27 cellular contexts compared by ENCODE assay signal in the genomic region with DNA sequence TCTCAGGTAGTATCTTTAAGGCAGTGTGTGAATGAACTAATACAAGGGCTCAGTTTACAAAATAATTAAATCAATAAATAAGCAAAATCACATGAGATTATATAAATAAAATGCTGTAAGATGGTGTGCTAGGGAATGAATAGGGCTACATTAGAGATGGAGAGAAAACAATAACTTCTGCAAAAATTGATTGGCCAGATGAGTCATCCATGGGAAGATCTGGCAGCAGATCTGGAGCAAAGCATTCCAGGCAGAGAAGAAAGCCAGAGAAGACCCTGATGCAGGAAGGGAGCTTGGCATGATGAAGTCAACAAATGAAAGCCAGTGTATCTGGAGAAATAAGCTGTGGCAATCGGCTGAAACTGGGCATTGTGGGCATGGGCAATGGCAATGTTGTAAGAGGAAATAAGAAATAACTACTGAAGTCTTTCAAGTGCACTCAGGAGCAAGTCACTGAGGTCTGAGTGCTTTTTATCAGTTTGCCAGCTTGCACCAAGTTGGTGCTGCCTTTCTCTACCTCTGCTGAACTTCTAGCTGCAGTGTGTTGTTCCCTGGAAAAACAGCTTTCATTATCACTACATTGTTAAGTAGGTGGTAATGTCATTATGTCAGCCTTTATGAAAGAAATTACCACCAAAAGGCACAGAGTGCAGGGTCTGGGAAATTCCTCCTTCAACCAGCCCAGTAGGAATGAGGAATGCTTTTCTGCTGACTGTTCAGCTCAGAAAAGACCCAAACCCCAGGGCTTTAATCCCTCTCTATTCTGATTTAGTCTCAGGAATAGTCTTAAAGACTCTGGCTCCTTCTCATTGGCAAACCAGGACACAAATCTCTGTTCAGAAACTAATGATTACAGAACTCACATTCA.
A peak's percentile ranks its signal among the peaks of the same experiment; 100 is the strongest.
DNase-seq lines count a peak whose midpoint lies in the region; ATAC-seq and TF ChIP-seq lines count a peak whose summit lies in the region.
"Had no signal": no experiment of that assay in that cellular context is flagged by ENCODE, and none has a peak within 500 bp of the region (broad histone marks: within the 10 kb centered on the region; RNA-seq: fewer than 3 reads in every experiment).

No MANE protein-coding gene starts in this region.

- TF ChIP-seq EP300 in gastroesophageal sphincter (IDR thresholded peaks at IDR 0.05): no peak

- no peaks in the 10 kb centered on the region for H3K4me1 Mint-ChIP-seq in activated CD8-positive, alpha-beta memory T cell treated with anti-CD3 and anti-CD28 coated beads, Interleukin-2, amount 10 ng/mL, durations not matched to agents 7 days and 5 days
- H3K4me1 Mint-ChIP-seq: IgD-negative memory B cell; stimulated activated effector memory CD8-positive, alpha-beta T cell treated with anti-CD3 and anti-CD28 coated beads, Interleukin-12 subunit alpha, Interleukin-12 subunit beta, amount 100 ng/mL, for 72 hours had no signal

- ATAC-seq in Right ventricle myocardium superior (ENCODE audit: poor library complexity) (no peak), lower lobe of right lung (peak; percentile 61 to 85), HG03095 (IDR thresholded peaks at IDR 0.05; ENCODE audit: unreplicated experiment) (no peak), GM18519 (IDR thresholded peaks at IDR 0.05; ENCODE audit: low FRiP score, unreplicated experiment) (no peak), gastroesophageal sphincter (no peak)
- ATAC-seq in activated CD8-positive, alpha-beta memory T cell treated with anti-CD3 and anti-CD28 coated beads, Interleukin-2, amount 10 ng/mL, durations not matched to agents 7 days and 5 days: no peak
- ATAC-seq: CD8-positive, alpha-beta T cell; stimulated activated effector memory CD8-positive, alpha-beta T cell treated with anti-CD3 and anti-CD28 coated beads, Interleukin-12 subunit alpha, Interleukin-12 subunit beta, amount 100 ng/mL, for 72 hours had no signal

- H3K36me3 ChIP-seq in cardiac muscle cell (no peaks in the 10 kb centered on the region), ectodermal cell (ENCODE audit: control insufficient read depth, insufficient read depth, low read length) (no peaks in the 10 kb centered on the region), lower lobe of right lung (no peaks in the 10 kb centered on the region), gastroesophageal sphincter (no peaks in the 10 kb centered on the region)

- DNase-seq in cardiac muscle cell (ENCODE audit: low read depth in 1 of 2, low spot score in 1 of 2): peak; percentile 14 to 15
- DNase-seq in Right ventricle myocardium superior: no peak
- no peak for DNase-seq in lower lobe of right lung
- DNase-seq in activated CD8-positive, alpha-beta memory T cell treated with anti-CD3 and anti-CD28 coated beads, Interleukin-2, amount 10 ng/mL, durations not matched to agents 7 days and 5 days: no peak
- DNase-seq: activated CD4-positive, alpha-beta T cell treated with anti-CD3 and anti-CD28 coated beads, Interleukin-2, amount 50 U/mL, for 1 hour; AML-193; CD8-positive, alpha-beta T cell; DMS153; effector CD8-positive, alpha-beta T cell; erythroblast; HCEC 1CT; kidney; NCI-H1105; NCI-H2029 treated with DMSO at 0.1 percent for 48 hours; NCI-H82; occipital lobe; substantia nigra had no signal

- H3K27me3 ChIP-seq in cardiac muscle cell (no peaks in the 10 kb centered on the region), ectodermal cell (ENCODE audit: control insufficient read depth, insufficient read depth, low read length, poor library complexity, severe bottlenecking) (no peaks in the 10 kb centered on the region), lower lobe of right lung (ENCODE audit: low read depth) (no peaks in the 10 kb centered on the region), gastroesophageal sphincter (no peaks in the 10 kb centered on the region)

- H3K36me3 Mint-ChIP-seq in activated CD8-positive, alpha-beta memory T cell treated with anti-CD3 and anti-CD28 coated beads, Interleukin-2, amount 10 ng/mL, durations not matched to agents 7 days and 5 days: no peaks in the 10 kb centered on the region
- H3K36me3 Mint-ChIP-seq: activated naive CD8-positive, alpha-beta T cell; CD8-positive, alpha-beta T cell; IgD-negative memory B cell; stimulated activated effector memory CD8-positive, alpha-beta T cell treated with anti-CD3 and anti-CD28 coated beads, Interleukin-12 subunit alpha, Interleukin-12 subunit beta, amount 100 ng/mL, for 72 hours had no signal

- intact Hi-C loops in Right ventricle myocardium superior (cut with DNase I) (no loop called here), lower lobe of right lung (cut with DNase I) (no loop called here)

- 86 to 89% methylated on average over 1 of the region's 1 CpG for WGBS in ectodermal cell, 2 experiments
- WGBS in gastroesophageal sphincter (ENCODE audit: low coverage in 1 of 2), 2 donors: 75 to 83% methylated on average over 1 of the region's 1 CpG

- H3K9me3 Mint-ChIP-seq in activated CD8-positive, alpha-beta memory T cell treated with anti-CD3 and anti-CD28 coated beads, Interleukin-2, amount 10 ng/mL, durations not matched to agents 7 days and 5 days (ENCODE audit: low read depth): no peaks in the 10 kb centered on the region

- no peak overlapping the region for H3K4me3 Mint-ChIP-seq in activated CD8-positive, alpha-beta memory T cell treated with anti-CD3 and anti-CD28 coated beads, Interleukin-2, amount 10 ng/mL, durations not matched to agents 7 days and 5 days
- H3K4me3 Mint-ChIP-seq: activated naive CD8-positive, alpha-beta T cell; CD8-positive, alpha-beta T cell; IgD-negative memory B cell; stimulated activated effector memory CD8-positive, alpha-beta T cell treated with anti-CD3 and anti-CD28 coated beads, Interleukin-12 subunit alpha, Interleukin-12 subunit beta, amount 100 ng/mL, for 72 hours; T-helper 2 cell treated with Interferon-gamma antibody and Interleukin-4, amounts not matched to agents 5 μg/mL and 100 μg/mL, for 36 hours had no signal

- H3K9me3 ChIP-seq in cardiac muscle cell (ENCODE audit: low read depth) (no peaks in the 10 kb centered on the region), ectodermal cell (ENCODE audit: control insufficient read depth, low read length) (no peaks in the 10 kb centered on the region), lower lobe of right lung (no peaks in the 10 kb centered on the region), gastroesophageal sphincter (no peaks in the 10 kb centered on the region)

- H3K27ac ChIP-seq in cardiac muscle cell (peak overlapping the region; percentile 51), ectodermal cell (ENCODE audit: insufficient read depth, low read depth, low read length, poor library complexity, severe bottlenecking) (peak overlapping the region; percentile 50), lower lobe of right lung (no peak overlapping the region), gastroesophageal sphincter (no peak overlapping the region)
- H3K27ac ChIP-seq: HL-60 had no signal

- H3K27ac Mint-ChIP-seq in activated CD8-positive, alpha-beta memory T cell treated with anti-CD3 and anti-CD28 coated beads, Interleukin-2, amount 10 ng/mL, durations not matched to agents 7 days and 5 days: no peak overlapping the region
- H3K27ac Mint-ChIP-seq: activated naive CD8-positive, alpha-beta T cell; activated T-helper 2 cell treated with anti-CD3 and anti-CD28 coated beads, Interferon-gamma antibody, Interleukin-2, Interleukin-4, amounts not matched to agents 10 μg/mL and 5 μg/mL and 100 μg/mL, durations not matched to agents 14 hours and 24 hours and 36 hours; CD8-positive, alpha-beta T cell; IgD-negative memory B cell; stimulated activated effector memory CD8-positive, alpha-beta T cell treated with anti-CD3 and anti-CD28 coated beads, Interleukin-12 subunit alpha, Interleukin-12 subunit beta, amount 100 ng/mL, for 72 hours; T-helper 2 cell treated with Interferon-gamma antibody and Interleukin-4, amounts not matched to agents 5 μg/mL and 100 μg/mL, for 36 hours had no signal

- CTCF ChIA-PET in activated CD8-positive, alpha-beta memory T cell treated with anti-CD3 and anti-CD28 coated beads, Interleukin-2, amount 10 ng/mL, durations not matched to agents 7 days and 5 days (lab: Charles Lee): no interaction called here

- H3K4me3 ChIP-seq in cardiac muscle cell (no peak overlapping the region), ectodermal cell (ENCODE audit: insufficient read depth, low read depth, low read length) (no peak overlapping the region), lower lobe of right lung (no peak overlapping the region), gastroesophageal sphincter (no peak overlapping the region)

- no peaks in the 10 kb centered on the region for H3K27me3 Mint-ChIP-seq in activated CD8-positive, alpha-beta memory T cell treated with anti-CD3 and anti-CD28 coated beads, Interleukin-2, amount 10 ng/mL, durations not matched to agents 7 days and 5 days
- H3K27me3 Mint-ChIP-seq: activated naive CD8-positive, alpha-beta T cell; IgD-negative memory B cell had no signal

- no peak for TF ChIP-seq CTCF in cardiac muscle cell (IDR thresholded peaks at IDR 0.05; ENCODE audit: low read depth, low read length)
- TF ChIP-seq CTCF in lower lobe of right lung (IDR thresholded peaks at IDR 0.05): no peak
- no peak for TF ChIP-seq CTCF in gastroesophageal sphincter (IDR thresholded peaks at IDR 0.05)

- H3K4me1 ChIP-seq in cardiac muscle cell (ENCODE audit: low read depth) (peaks cover 7% of the 10 kb centered on the region), ectodermal cell (ENCODE audit: control insufficient read depth, insufficient read depth, low read length) (peaks cover 7% of the 10 kb centered on the region), lower lobe of right lung (no peaks in the 10 kb centered on the region), gastroesophageal sphincter (no peaks in the 10 kb centered on the region)

- TF ChIP-seq POLR2A in gastroesophageal sphincter (IDR thresholded peaks at IDR 0.05): no peak

Comparison
In these comparisons a context has a peak if more than half of its experiments do, and no peak if none do; other contexts are left out.
1. DNase-seq: peak in cardiac muscle cell (2 of 2); none in Right ventricle myocardium superior (single experiment), lower lobe of right lung (single experiment) and activated CD8-positive, alpha-beta memory T cell treated with anti-CD3 and anti-CD28 coated beads, Interleukin-2, amount 10 ng/mL, durations not matched to agents 7 days and 5 days (single experiment).
2. H3K27ac ChIP-seq: peak in cardiac muscle cell (single experiment) and ectodermal cell (single experiment); none in lower lobe of right lung (single experiment) and gastroesophageal sphincter (0 of 4).
3. ATAC-seq: peak in lower lobe of right lung (2 of 2); none in Right ventricle myocardium superior (single experiment), activated CD8-positive, alpha-beta memory T cell treated with anti-CD3 and anti-CD28 coated beads, Interleukin-2, amount 10 ng/mL, durations not matched to agents 7 days and 5 days (single experiment), HG03095 (single experiment), GM18519 (single experiment) and gastroesophageal sphincter (single experiment).